ENCODE assay signal across 7 cellular contexts in the genomic region with DNA sequence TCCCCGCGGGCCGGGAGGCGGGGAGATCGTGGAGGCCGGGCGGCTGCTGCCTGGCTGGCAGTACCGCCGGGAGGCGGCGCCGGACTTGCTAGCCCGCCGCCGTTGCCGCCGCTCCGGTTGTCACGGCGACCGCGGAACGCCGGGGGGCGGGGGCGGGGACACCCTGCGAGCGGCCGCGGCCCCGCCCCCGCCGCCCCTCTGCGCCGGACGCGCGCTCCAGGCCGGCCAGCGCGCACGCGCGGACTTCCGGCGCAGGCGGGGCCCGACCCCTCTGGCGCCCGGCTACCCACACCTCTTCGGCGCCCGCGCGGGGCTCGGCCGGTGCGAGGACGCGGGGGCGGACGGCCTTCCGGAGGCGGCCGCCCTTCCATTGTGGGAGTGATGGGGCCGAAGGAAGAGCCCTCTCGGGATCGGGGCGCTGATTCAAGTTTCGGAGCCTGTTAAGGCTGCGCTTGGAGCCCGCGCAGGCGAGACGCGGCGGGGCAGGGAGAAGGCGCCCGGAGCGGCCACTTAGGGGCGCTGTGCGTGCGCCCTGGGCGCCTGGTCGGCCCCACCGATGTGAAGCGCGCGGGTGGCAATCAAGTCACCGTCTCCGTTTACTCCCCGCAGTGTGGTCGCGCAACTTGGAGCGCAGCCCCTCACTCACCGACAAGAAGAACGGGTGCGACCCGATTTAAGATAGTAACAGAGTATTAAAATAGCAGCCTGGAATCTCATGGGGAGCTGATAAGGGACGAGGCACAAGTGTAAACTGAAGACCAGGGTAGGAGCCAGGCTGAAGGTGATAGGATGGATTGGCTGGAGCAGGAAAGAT. TPM values are rescaled to one million over a fixed set of nuclear protein-coding genes. Genes with fewer than 3 reads are reported as not detected.
DNase-seq lines count a peak whose midpoint lies in the region; ATAC-seq, FAIRE-seq and TF ChIP-seq lines count a peak whose summit lies in the region.

No MANE protein-coding gene starts in this region.

- peaks cover 7% of the 10 kb centered on the region for H3K27me3 Mint-ChIP-seq in astrocyte (ENCODE audit: low read depth, unreplicated experiment)

- H3K4me1 ChIP-seq in astrocyte (ENCODE audit: insufficient read depth, low read length), result peaks cover 17% of the 10 kb centered on the region

- H3K36me3 ChIP-seq in astrocyte (ENCODE audit: insufficient read depth, low read length), result no peaks in the 10 kb centered on the region

- H3K9me3 Mint-ChIP-seq in astrocyte (ENCODE audit: unreplicated experiment), result no peaks in the 10 kb centered on the region

- no peaks in the 10 kb centered on the region for H3K9me3 ChIP-seq in astrocyte (ENCODE audit: insufficient read depth, low read depth, low read length)

- peak overlapping the region; percentile 89 for H2AFZ ChIP-seq in astrocyte (ENCODE audit: low read depth, low read length)

- peak overlapping the region; percentile 81 for H3K9ac ChIP-seq in astrocyte (ENCODE audit: low read length)

- peak overlapping the region; percentile 22 for H3K27ac Mint-ChIP-seq in astrocyte (ENCODE audit: unreplicated experiment)

- no peaks in the 10 kb centered on the region for H3K27me3 ChIP-seq in astrocyte (ENCODE audit: insufficient read depth, low read length)

- FAIRE-seq in astrocyte (lab: Jason Lieb, UNC), result no peak

- DNase-seq in NCI-H1694 treated with DMSO at 0.1 percent for 48 hours (lab: John Stamatoyannopoulos, UW) (peak; percentile 84), T-helper 2 cell (peak; percentile 72 to 95 (median 82)), astrocyte (ENCODE audit: low read depth) (peak; percentile 80), hepatic stellate cell (ENCODE audit: low spot score) (peak; percentile 94), retina (peak; percentile 97)

- peaks cover 29% of the 10 kb centered on the region for H4K20me1 ChIP-seq in astrocyte (ENCODE audit: insufficient read depth, low read length)

- H3K4me3 ChIP-seq in astrocyte (ENCODE audit: insufficient read depth, low read depth, low read length), result peak overlapping the region; percentile 60

- peak overlapping the region; percentile 92 for H3K4me2 ChIP-seq in astrocyte (ENCODE audit: low read length)

- ATAC-seq in GM18499 (IDR thresholded peaks at IDR 0.05; ENCODE audit: insufficient read depth, unreplicated experiment), result peak; percentile 57
- ATAC-seq in HG02938 (IDR thresholded peaks at IDR 0.05; ENCODE audit: unreplicated experiment), result peak; percentile 70

- TF ChIP-seq CTCF in astrocyte (IDR thresholded peaks at IDR 0.05; ENCODE audit: insufficient read depth, low read depth, low read length), result peak; percentile 53

- peaks cover 12% of the 10 kb centered on the region for H3K4me1 Mint-ChIP-seq in astrocyte (ENCODE audit: low read depth, unreplicated experiment)

- peak overlapping the region; percentile 90 for H3K4me3 Mint-ChIP-seq in astrocyte (ENCODE audit: unreplicated experiment)

- H3K27ac ChIP-seq in astrocyte (ENCODE audit: low read depth, low read length), result peak overlapping the region; percentile 63

- H3K36me3 Mint-ChIP-seq in astrocyte (ENCODE audit: low read depth, unreplicated experiment), result no peaks in the 10 kb centered on the region

- H3K79me2 ChIP-seq in astrocyte (ENCODE audit: insufficient read depth, low read length), result peaks cover 38% of the 10 kb centered on the region

RNA-seq across cellular contexts. Expression of gene DPY19L1, which starts 0.4 kb away (rescaled TPM):
- 46.4 and 69.2 TPM in 2 replicates for total RNA-seq in astrocyte

Comparison
In these comparisons a context has a peak if more than half of its experiments do, and no peak if none do; other contexts are left out.
1. Peak in every context shown above with its lines: DNase-seq, ATAC-seq, H3K4me3 ChIP-seq and H3K27ac ChIP-seq.